ENCODE assay signal across 16 cellular contexts in the genomic region with DNA sequence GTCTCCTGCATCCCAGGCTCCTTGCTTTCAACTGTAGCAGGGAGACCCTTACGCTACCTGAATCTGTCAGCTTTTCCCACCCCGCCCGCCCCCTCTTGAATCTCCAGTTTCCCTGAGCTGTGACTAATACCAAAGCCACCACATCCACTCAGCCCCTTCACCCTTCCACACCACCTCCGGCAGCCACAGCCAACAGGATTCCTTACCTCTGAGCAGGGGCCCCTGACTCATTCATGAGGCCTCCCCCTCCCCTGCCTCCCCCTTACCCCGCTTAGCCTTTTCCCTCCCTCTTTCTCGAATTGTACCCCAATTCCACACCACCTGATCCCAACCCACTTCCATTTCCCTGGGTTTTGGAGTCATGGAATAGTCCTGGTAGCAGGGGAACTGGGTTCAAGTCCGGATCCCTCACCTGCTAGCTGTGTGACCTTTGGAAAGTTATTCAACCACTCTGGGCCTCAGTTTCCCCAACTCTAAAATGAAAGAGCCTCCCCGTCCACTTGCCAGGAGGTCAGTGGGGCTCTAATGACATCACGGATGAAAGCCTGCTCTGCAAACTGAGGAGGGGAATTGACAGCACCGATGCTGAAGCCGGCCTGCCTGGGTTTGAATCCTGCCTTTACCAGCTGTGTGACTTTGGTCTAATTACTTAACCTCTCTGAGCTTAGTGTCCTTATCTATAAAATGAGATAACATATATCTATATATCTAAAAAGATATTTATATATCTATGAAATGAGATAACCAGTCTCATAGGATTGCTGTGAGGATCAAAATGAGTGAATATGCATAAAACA. TPM values are rescaled to one million over a fixed set of nuclear protein-coding genes. Genes with fewer than 3 reads are reported as not detected.
DNase-seq lines count a peak whose midpoint lies in the region; ATAC-seq and TF ChIP-seq lines count a peak whose summit lies in the region.
"Had no signal": no experiment of that assay in that cellular context is flagged by ENCODE, and none has a peak within 500 bp of the region (broad histone marks: within the 10 kb centered on the region; RNA-seq: fewer than 3 reads in every experiment).

No MANE protein-coding gene starts in this region.

- no peaks in the 10 kb centered on the region for H3K9me2 ChIP-seq in HCT116 (ENCODE audit: insufficient read depth)

- RAD21 ChIA-PET in HCT116 (lab: Charles Lee; ENCODE audit: low non-redundant PET in 1 of 2, low total read pairs in 2 of 2, uncharacterized antibody in 2 of 2, unreplicated experiment in 2 of 2), result no interaction called here

- H3K4me3 ChIP-seq in HCT116 (replicated peaks in 1 of 2; ENCODE audit: low read depth in 1 of 2, low read length in 2 of 2) (no peak overlapping the region), adipocyte (ENCODE audit: low read length) (no peak overlapping the region)
- H3K4me3 ChIP-seq: ovary, suprapubic skin had no signal

- no peak overlapping the region for H2AFZ ChIP-seq in HCT116 (ENCODE audit: low read depth, low read length, poor library complexity, severe bottlenecking)

- no peak for TF ChIP-seq POLR2A in HCT116 (IDR thresholded peaks at IDR 0.05; ENCODE audit: borderline replicate concordance, extremely low read depth, insufficient read depth, insufficient read length)

- CTCF ChIA-PET in HCT116 (lab: Charles Lee), result no interaction called here

- TF ChIP-seq CTCF in HCT116 (IDR thresholded peaks at IDR 0.05 in 2 of 3, conservative IDR thresholded peaks at IDR 0.05 in 1 of 3; ENCODE audit: borderline replicate concordance in 1 of 3, insufficient read depth in 1 of 3, low read depth in 2 of 3, low read length in 2 of 3) (no peak), glutamatergic neuron (IDR thresholded peaks at IDR 0.05; ENCODE audit: partially characterized antibody, unreplicated experiment) (no peak)

- peak overlapping the region; percentile 61 for H3K4me3 Mint-ChIP-seq in glutamatergic neuron (ENCODE audit: unreplicated experiment)
- no peak overlapping the region for H3K4me3 Mint-ChIP-seq in activated T-cell treated with anti-CD3 and anti-CD28 coated beads, Interleukin-2, amount 50 U/mL, for 72 hours
- H3K4me3 Mint-ChIP-seq: activated CD4-positive, alpha-beta T cell treated with anti-CD3 and anti-CD28 coated beads, Interleukin-2, amount 10 ng/mL, durations not matched to agents 24 days and 14 days had no signal

- BruUV-seq in HCT116 (replicated peaks; lab: Mats Ljungman, UMichigan), result no TSS peak

- peak overlapping the region; percentile 4; the same call in 1 of the 2 replicates for H3K4me2 ChIP-seq in HCT116 (ENCODE audit: low read length)

- no peak overlapping the region for H3K27ac ChIP-seq in HCT116 (ENCODE audit: low read depth, low read length)
- H3K27ac ChIP-seq: ovary, suprapubic skin had no signal

- DNase-seq in ACHN, result peak; percentile 86
- DNase-seq in HCT116 (ENCODE audit: low read depth, low spot score), result no peak
- DNase-seq in adipocyte (ENCODE audit: low read depth), result peak; percentile 31
- no peak for DNase-seq in glutamatergic neuron
- DNase-seq in activated T-cell treated with anti-CD3 and anti-CD28 coated beads, Interleukin-2, amount 50 U/mL, for 72 hours, result no peak
- DNase-seq in D341Med (ENCODE audit: low spot score), result no peak
- no peak for DNase-seq in NCI-H2196 (lab: John Stamatoyannopoulos, UW; ENCODE audit: unreplicated experiment)
- DNase-seq: activated CD4-positive, alpha-beta T cell treated with anti-CD3 and anti-CD28 coated beads, Interleukin-2, amount 10 ng/mL, durations not matched to agents 24 days and 14 days; AML-193; amygdala; DMS153; NCI-H1417 treated with DMSO at 0.1 percent for 48 hours; NCI-H524; ovary had no signal

- H3K4me1 ChIP-seq in HCT116 (ENCODE audit: control insufficient read depth in 1 of 2, insufficient read depth in 2 of 2, low read length in 2 of 2), result peaks cover 0 to 8% of the 10 kb centered on the region in 2 experiments; a peak in 2 of 4 replicates
- H3K4me1 ChIP-seq in adipocyte (ENCODE audit: control insufficient read depth, insufficient read depth, low read length), result no peaks in the 10 kb centered on the region

- peaks cover 10% of the 10 kb centered on the region for H3K9me3 Mint-ChIP-seq in glutamatergic neuron (ENCODE audit: unreplicated experiment)
- H3K9me3 Mint-ChIP-seq in activated T-cell treated with anti-CD3 and anti-CD28 coated beads, Interleukin-2, amount 50 U/mL, for 72 hours, result no peaks in the 10 kb centered on the region
- H3K9me3 Mint-ChIP-seq: activated CD4-positive, alpha-beta T cell treated with anti-CD3 and anti-CD28 coated beads, Interleukin-2, amount 10 ng/mL, durations not matched to agents 24 days and 14 days had no signal

- H3K79me2 ChIP-seq in HCT116 (ENCODE audit: insufficient read depth, low read length), result no peaks in the 10 kb centered on the region

- H3K27me3 ChIP-seq in HCT116 (ENCODE audit: insufficient read depth, low read length), result peaks cover 7% of the 10 kb centered on the region; the same call in 1 of the 2 replicates
- peaks cover 19% of the 10 kb centered on the region for H3K27me3 ChIP-seq in adipocyte (replicated peaks; ENCODE audit: control insufficient read depth, insufficient read depth, low read length)
- H3K27me3 ChIP-seq: ovary had no signal

- in situ Hi-C loops in ACHN (cut with HindIII; ENCODE audit: low pct_ligation_motif_present, low pct_unique_long_range_greater_than_20kb, low sequenced_read_pairs), result no loop called here

- peaks cover 6% of the 10 kb centered on the region for H3K27me3 Mint-ChIP-seq in glutamatergic neuron (ENCODE audit: unreplicated experiment)
- peaks cover 16% of the 10 kb centered on the region for H3K27me3 Mint-ChIP-seq in activated T-cell treated with anti-CD3 and anti-CD28 coated beads, Interleukin-2, amount 50 U/mL, for 72 hours (ENCODE audit: low read depth)

- H3K36me3 ChIP-seq in HCT116 (ENCODE audit: control insufficient read depth in 1 of 2, insufficient read depth in 2 of 2, low read length in 2 of 2) (no peaks in the 10 kb centered on the region), adipocyte (ENCODE audit: control insufficient read depth, insufficient read depth, low read length, severe bottlenecking) (no peaks in the 10 kb centered on the region)
- H3K36me3 ChIP-seq: ovary, suprapubic skin had no signal

- TF ChIP-seq RAD21 in HCT116 (IDR thresholded peaks at IDR 0.05; ENCODE audit: low read depth), result no peak

- peaks cover 23% of the 10 kb centered on the region for H3K4me1 Mint-ChIP-seq in glutamatergic neuron (ENCODE audit: low read depth, unreplicated experiment)
- H3K4me1 Mint-ChIP-seq in activated T-cell treated with anti-CD3 and anti-CD28 coated beads, Interleukin-2, amount 50 U/mL, for 72 hours (ENCODE audit: low read depth), result peaks cover 27% of the 10 kb centered on the region

- H3K36me3 Mint-ChIP-seq in glutamatergic neuron (ENCODE audit: unreplicated experiment), result no peaks in the 10 kb centered on the region
- no peaks in the 10 kb centered on the region for H3K36me3 Mint-ChIP-seq in activated T-cell treated with anti-CD3 and anti-CD28 coated beads, Interleukin-2, amount 50 U/mL, for 72 hours (ENCODE audit: insufficient read depth in 2 of 2)

- H4K20me1 ChIP-seq in HCT116 (ENCODE audit: insufficient read depth), result no peaks in the 10 kb centered on the region

- intact Hi-C loops in HCT116 (cut with micrococcal nuclease), result no loop called here

- no peaks in the 10 kb centered on the region for H3K9me3 ChIP-seq in HCT116 (ENCODE audit: control insufficient read depth in 1 of 2, insufficient read depth in 1 of 2, low read depth in 1 of 2, low read length in 2 of 2)
- no peaks in the 10 kb centered on the region for H3K9me3 ChIP-seq in adipocyte (ENCODE audit: control insufficient read depth, low read length)
- H3K9me3 ChIP-seq: ovary, suprapubic skin had no signal

- POLR2A ChIA-PET in HCT116 (lab: Charles Lee), result no interaction called here

- H3K9ac ChIP-seq in HCT116 (ENCODE audit: low read length), result no peak overlapping the region
- H3K9ac ChIP-seq in adipocyte (ENCODE audit: low read length), result no peak overlapping the region

- no peak; the same call in 1 of the 2 replicates for ATAC-seq in HCT116
- ATAC-seq in activated T-cell treated with anti-CD3 and anti-CD28 coated beads, Interleukin-2, amount 50 U/mL, for 72 hours (replicated peaks in 1 of 2), result no peak
- no peak for ATAC-seq in GM21367 (IDR thresholded peaks at IDR 0.05; ENCODE audit: unreplicated experiment)

- H3K27ac Mint-ChIP-seq in glutamatergic neuron (ENCODE audit: unreplicated experiment), result no peak overlapping the region
- H3K27ac Mint-ChIP-seq in activated T-cell treated with anti-CD3 and anti-CD28 coated beads, Interleukin-2, amount 50 U/mL, for 72 hours, result no peak overlapping the region
- H3K27ac Mint-ChIP-seq: activated CD4-positive, alpha-beta T cell treated with anti-CD3 and anti-CD28 coated beads, Interleukin-2, amount 10 ng/mL, durations not matched to agents 24 days and 14 days had no signal

TF ChIP-seq in HCT116, 20 proteins besides CTCF, POLR2A, EP300 and RAD21:
- no peak for TF ChIP-seq JUND (IDR thresholded peaks at IDR 0.05)
TF ChIP-seq in HCT116: peak in this region for 0.

RNA-seq across cellular contexts. Expression of gene STX1B, which starts 2.1 kb away (rescaled TPM):
- total RNA-seq in HCT116 (2021; ENCODE audit: unreplicated experiment) (1.6 TPM), glutamatergic neuron (ENCODE audit: unreplicated experiment) (51.6 TPM)
- polyA plus RNA-seq in HCT116 (2012), result 0.49 and 0.56 TPM in 2 replicates
- total RNA-seq in activated T-cell treated with anti-CD3 and anti-CD28 coated beads, Interleukin-2, amount 50 U/mL, for 72 hours, result 1 to 10 TPM; 2.2 to 6.1 TPM

RNA-seq across cellular contexts. Expression of gene HSD3B7, which starts 23.3 kb away (rescaled TPM):
- total RNA-seq in HCT116 (2021; ENCODE audit: unreplicated experiment) (8.6 TPM), glutamatergic neuron (ENCODE audit: unreplicated experiment) (2.0 TPM)
- polyA plus RNA-seq in HCT116 (2012), result 8.6 and 9.5 TPM in 2 replicates
- 1 to 10 TPM; 2.4 to 4.7 TPM for total RNA-seq in activated T-cell treated with anti-CD3 and anti-CD28 coated beads, Interleukin-2, amount 50 U/mL, for 72 hours

RNA-seq across cellular contexts. Expression of gene STX4, which starts 25.0 kb away (rescaled TPM):
- total RNA-seq in HCT116 (2021; ENCODE audit: unreplicated experiment), result 26.0 TPM
- polyA plus RNA-seq in HCT116 (2012), result 27.7 TPM in 2 replicates
- total RNA-seq in glutamatergic neuron (ENCODE audit: unreplicated experiment), result 23.4 TPM
- total RNA-seq in activated T-cell treated with anti-CD3 and anti-CD28 coated beads, Interleukin-2, amount 50 U/mL, for 72 hours, result 10 to 100 TPM; 51.8 to 54.7 TPM

RNA-seq across cellular contexts. Expression of gene SETD1A, which starts 50.8 kb away (rescaled TPM):
- total RNA-seq in HCT116 (2021; ENCODE audit: unreplicated experiment) (26.9 TPM), glutamatergic neuron (ENCODE audit: unreplicated experiment) (24.3 TPM)
- 16.1 and 18.5 TPM in 2 replicates for polyA plus RNA-seq in HCT116 (2012)
- 10 to 100 TPM; 19.1 to 25.5 TPM for total RNA-seq in activated T-cell treated with anti-CD3 and anti-CD28 coated beads, Interleukin-2, amount 50 U/mL, for 72 hours

RNA-seq across cellular contexts. Expression of gene ORAI3, which starts 59.5 kb away (rescaled TPM):
- total RNA-seq in HCT116 (2021; ENCODE audit: unreplicated experiment) (9.0 TPM), glutamatergic neuron (ENCODE audit: unreplicated experiment) (5.1 TPM)
- polyA plus RNA-seq in HCT116 (2012), result 8.1 and 8.7 TPM in 2 replicates
- 10 to 100 TPM; 13.6 to 15.6 TPM for total RNA-seq in activated T-cell treated with anti-CD3 and anti-CD28 coated beads, Interleukin-2, amount 50 U/mL, for 72 hours

Comparison
In these comparisons a context has a peak if more than half of its experiments do, and no peak if none do; other contexts are left out.
1. DNase-seq: peak in ACHN (single experiment) and adipocyte (single experiment); none in HCT116 (single experiment), glutamatergic neuron (single experiment), activated T-cell treated with anti-CD3 and anti-CD28 coated beads, Interleukin-2, amount 50 U/mL, for 72 hours (0 of 2), D341Med (single experiment) and NCI-H2196 (single experiment).